ENCODE assay signal across 22 cellular contexts in genomic region chrX:13985697-13986435, GRCh38. TPM values are rescaled to one million over a fixed set of nuclear protein-coding genes. Genes with fewer than 3 reads are reported as not detected.
DNase-seq lines count a peak whose midpoint lies in the region; ATAC-seq, FAIRE-seq and TF ChIP-seq lines count a peak whose summit lies in the region.
"Had no signal": no experiment of that assay in that cellular context is flagged by ENCODE, and none has a peak within 500 bp of the region (broad histone marks: within the 10 kb centered on the region; RNA-seq: fewer than 3 reads in every experiment).

No MANE protein-coding gene starts in this region.

- FAIRE-seq in GM12892 (lab: Jason Lieb, UNC): peak; percentile 78
- FAIRE-seq: islet of Langerhans had no signal

- H3K36me3 ChIP-seq in brain microvascular endothelial cell (replicated peaks): no peaks in the 10 kb centered on the region
- H3K36me3 ChIP-seq: ovary, sigmoid colon, vagina had no signal

- in situ Hi-C loops in SK-MEL-5 (cut with HindIII; ENCODE audit: low pct_unique_long_range_greater_than_20kb, low sequenced_read_pairs): no loop called here
- in situ Hi-C loops in brain microvascular endothelial cell (cut with HindIII; ENCODE audit: low pct_ligation_motif_present, low sequenced_read_pairs): no loop called here

- no peaks in the 10 kb centered on the region for H3K27me3 ChIP-seq in brain microvascular endothelial cell (replicated peaks)
- H3K27me3 ChIP-seq: ovary, sigmoid colon, vagina had no signal

- ATAC-seq in GM19324 (IDR thresholded peaks at IDR 0.05; ENCODE audit: low FRiP score, unreplicated experiment) (peak; percentile 61), HG02870 (IDR thresholded peaks at IDR 0.05; ENCODE audit: unreplicated experiment) (peak; percentile 84), GM19035 (IDR thresholded peaks at IDR 0.05; ENCODE audit: unreplicated experiment) (no peak)

- TF ChIP-seq CTCF in brain microvascular endothelial cell (IDR thresholded peaks at IDR 0.05; ENCODE audit: low read depth, low read length, missing control alignments): no peak

- H3K4me3 ChIP-seq in brain microvascular endothelial cell (ENCODE audit: low read depth, low read length): no peak overlapping the region
- H3K4me3 ChIP-seq: GM23248, ovary, sigmoid colon, vagina had no signal

- DNase-seq in GM12892 (ENCODE audit: insufficient read length) (no peak), SK-MEL-5 (ENCODE audit: low read depth, low spot score) (peak; percentile 54), SIG-M5 treated with dmso at 0.1 percent for 504 hours (lab: John Stamatoyannopoulos, UW; ENCODE audit: unreplicated experiment) (no peak), DMS 273 (lab: John Stamatoyannopoulos, UW; ENCODE audit: unreplicated experiment) (no peak), brain microvascular endothelial cell (no peak)
- DNase-seq: activated gamma-delta T cell; CD4-positive, alpha-beta memory T cell; cerebellar nuclear complex; DND-41; GM23248; mammary epithelial cell; naive B cell; NCI-H146; NCI-H345; ovary; SHP77; sigmoid colon had no signal

- TF ChIP-seq POLR2A in GM12892 (IDR thresholded peaks at IDR 0.05; ENCODE audit: low read depth, low read length): no peak

- H3K27ac ChIP-seq in brain microvascular endothelial cell: no peak overlapping the region
- H3K27ac ChIP-seq: GM23248, ovary, sigmoid colon, vagina had no signal

RNA-seq across cellular contexts. Expression of gene GEMIN8, which starts 43.8 kb away (rescaled TPM):
- polyA plus RNA-seq in GM12892 (2012; ENCODE audit: missing spikeins): 20.4 TPM
- 15.0 and 15.9 TPM in 2 replicates for total RNA-seq in SK-MEL-5 (2014; rRNA removed; shearing (Covaris generic))
- polyA plus RNA-seq in SK-MEL-5 (2015; cell fraction: cytosol; rRNA removed): 15.9 and 17.7 TPM in 2 replicates
- 69.7 and 109 TPM in 2 replicates for polyA plus RNA-seq in SK-MEL-5 (2015; cell fraction: nucleus; rRNA removed)
